Comparison of ENCODE assay signal across 26 cellular contexts in the genomic region with DNA sequence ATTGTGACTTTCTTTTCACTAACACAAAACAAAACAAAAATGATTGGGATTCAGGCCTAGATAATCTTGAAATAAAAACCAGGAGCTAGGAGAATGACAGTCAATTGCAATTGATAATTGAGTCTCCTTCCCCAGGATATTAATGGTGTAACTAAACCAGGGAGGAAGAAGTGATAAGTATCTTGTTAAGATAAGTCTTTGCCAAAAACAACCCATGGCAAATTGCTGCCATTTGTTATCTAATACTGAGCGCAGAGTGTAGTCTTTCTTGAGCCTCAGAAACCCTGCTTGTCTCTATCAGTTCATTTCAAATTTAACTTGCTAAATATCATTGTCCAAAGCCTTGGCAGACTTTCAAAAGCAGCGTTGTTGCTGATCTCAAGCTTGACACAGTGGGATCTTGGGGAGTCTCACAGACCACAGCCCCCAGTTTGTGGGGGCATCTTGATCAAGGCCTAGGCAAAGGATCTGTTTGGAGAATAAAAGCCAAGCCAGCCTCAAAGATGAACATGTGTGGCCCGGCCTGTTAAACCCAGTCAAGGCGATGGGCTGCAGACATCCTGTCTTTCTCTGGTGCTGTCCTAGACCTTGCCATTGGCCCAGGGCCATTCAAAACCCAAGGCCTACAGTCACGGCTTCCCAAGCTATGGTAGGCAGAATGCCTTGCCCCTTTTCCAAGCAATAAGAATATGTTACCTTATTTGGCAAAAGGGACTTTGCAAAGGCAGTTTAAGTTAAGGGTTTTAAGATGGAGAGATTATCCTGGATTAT.
DNase-seq lines count a peak whose midpoint lies in the region; ATAC-seq and TF ChIP-seq lines count a peak whose summit lies in the region.
"Had no signal": no experiment of that assay in that cellular context is flagged by ENCODE, and none has a peak within 500 bp of the region (broad histone marks: within the 10 kb centered on the region; RNA-seq: fewer than 3 reads in every experiment).

No MANE protein-coding gene starts in this region.

- no peak for DNase-seq in cardiac muscle cell (ENCODE audit: low read depth in 1 of 2, low spot score in 1 of 2)
- DNase-seq in left ventricle myocardium superior: no peak
- DNase-seq in WERI-Rb-1: peak; percentile 34
- peak; percentile 21 for DNase-seq in fibroblast of pulmonary artery (ENCODE audit: low read depth)
- peak in 1 of 2 donors; percentile 72 for DNase-seq in aorta
- no peak for DNase-seq in SKM-1 treated with dmso at 0.1 percent for 144 hours (lab: John Stamatoyannopoulos, UW; ENCODE audit: unreplicated experiment)
- DNase-seq in NCI-H2171 treated with DMSO at 0.1 percent for 48 hours (lab: John Stamatoyannopoulos, UW): no peak
- DNase-seq: activated CD4-positive, CD25-positive, alpha-beta regulatory T cell treated with anti-CD3 and anti-CD28 coated beads, Interleukin-2, amount 50 U/mL, for 72 hours; activated CD8-positive, alpha-beta T cell treated with anti-CD3 and anti-CD28 coated beads for 36 hours; activated naive CD4-positive, alpha-beta T cell treated with Interleukin-2 at 50 U/mL for 16 hours; activated T-cell treated with anti-CD3 and anti-CD28 coated beads, Interleukin-2, amount 50 U/mL, for 1 hour; Calu3; effector memory CD4-positive, alpha-beta T cell; esophagus squamous epithelium; GOT3; kidney glomerular epithelial cell; mesenchymal stem cell; NCI-H1417; NCI-H2081 treated with DMSO at 0.1 percent for 48 hours; NCI-H510A; stimulated activated CD4-positive, alpha-beta T cell treated with anti-CD3 and anti-CD28 coated beads, Interleukin-12 subunit alpha, Interleukin-12 subunit beta, amount 100 ng/mL, for 4 hours; stimulated activated naive CD8-positive, alpha-beta T cell treated with anti-CD3 and anti-CD28 coated beads, Interleukin-15, amount 100 ng/mL, for 72 hours; T1000; upper lobe of left lung had no signal

- ATAC-seq in left ventricle myocardium superior (no peak), aorta (ENCODE audit: low FRiP score) (peak; percentile 60), HG03457 (IDR thresholded peaks at IDR 0.05; ENCODE audit: unreplicated experiment) (no peak)
- ATAC-seq: activated CD8-positive, alpha-beta T cell treated with anti-CD3 and anti-CD28 coated beads for 36 hours; stimulated activated naive CD8-positive, alpha-beta T cell treated with anti-CD3 and anti-CD28 coated beads, Interleukin-15, amount 100 ng/mL, for 72 hours had no signal

- H3K36me3 ChIP-seq in cardiac muscle cell: no peaks in the 10 kb centered on the region
- H3K36me3 ChIP-seq in WERI-Rb-1: no peaks in the 10 kb centered on the region
- no peaks in the 10 kb centered on the region for H3K36me3 ChIP-seq in aorta (ENCODE audit: control insufficient read depth in 1 of 2, insufficient read depth in 2 of 2, low read length in 1 of 2)
- H3K36me3 ChIP-seq: esophagus squamous epithelium, upper lobe of left lung had no signal

- no peak overlapping the region for H3K4me3 ChIP-seq in cardiac muscle cell
- H3K4me3 ChIP-seq in WERI-Rb-1 (ENCODE audit: low read depth, low read length): no peak overlapping the region
- no peak overlapping the region for H3K4me3 ChIP-seq in fibroblast of pulmonary artery (replicated peaks; ENCODE audit: low read depth, low read length)
- H3K4me3 ChIP-seq in aorta (ENCODE audit: low read length in 2 of 2): no peak overlapping the region
- H3K4me3 ChIP-seq: BLaER1, esophagus squamous epithelium, upper lobe of left lung had no signal

- H3K27ac ChIP-seq in cardiac muscle cell: peak overlapping the region; percentile 78
- H3K27ac ChIP-seq in WERI-Rb-1: no peak overlapping the region
- H3K27ac ChIP-seq in aorta (ENCODE audit: low read depth in 1 of 2, low read length in 2 of 2): peak overlapping the region in 1 of 2 donors; percentile 58
- H3K27ac ChIP-seq: BLaER1, esophagus squamous epithelium, upper lobe of left lung had no signal

- no peaks in the 10 kb centered on the region for H3K9me3 ChIP-seq in cardiac muscle cell (ENCODE audit: low read depth)
- H3K9me3 ChIP-seq in WERI-Rb-1 (ENCODE audit: severe bottlenecking): peaks cover 17% of the 10 kb centered on the region
- no peaks in the 10 kb centered on the region for H3K9me3 ChIP-seq in aorta (ENCODE audit: control insufficient read depth, low read length)
- H3K9me3 ChIP-seq: BLaER1, esophagus squamous epithelium, upper lobe of left lung had no signal

- TF ChIP-seq CTCF in cardiac muscle cell (IDR thresholded peaks at IDR 0.05; ENCODE audit: low read depth, low read length) (no peak), WERI-Rb-1 (IDR thresholded peaks at IDR 0.05; ENCODE audit: low read depth, low read length) (no peak), fibroblast of pulmonary artery (IDR thresholded peaks at IDR 0.05; ENCODE audit: low read length, missing control alignments) (no peak)

- peaks cover 16% of the 10 kb centered on the region for H3K4me1 ChIP-seq in cardiac muscle cell (ENCODE audit: low read depth)
- H3K4me1 ChIP-seq in aorta (ENCODE audit: control insufficient read depth in 1 of 2, insufficient read depth in 2 of 2, low read length in 2 of 2): peaks cover 0 to 2% of the 10 kb centered on the region in 2 donors
- H3K4me1 ChIP-seq: esophagus squamous epithelium had no signal

- intact Hi-C loops in left ventricle myocardium superior (cut with micrococcal nuclease) (no loop called here), aorta (cut with DNase I) (loop anchor here in 1 of 2 donors (5.0 to 10.0 kb wide), 2 partner anchors 84 to 164 kb away; a partner anchor contains a TSS)

- H3K27me3 ChIP-seq in cardiac muscle cell: no peaks in the 10 kb centered on the region
- no peaks in the 10 kb centered on the region for H3K27me3 ChIP-seq in WERI-Rb-1 (ENCODE audit: insufficient read depth, low read depth, severe bottlenecking)
- H3K27me3 ChIP-seq in aorta (ENCODE audit: control insufficient read depth in 1 of 2, insufficient read depth in 2 of 2, low read length in 1 of 2): no peaks in the 10 kb centered on the region
- H3K27me3 ChIP-seq: BLaER1, esophagus squamous epithelium, upper lobe of left lung had no signal

- WGBS in aorta, 2 donors: 8 to 9% methylated on average over 5 of the region's 5 CpGs

Comparison
In these comparisons a context has a peak if more than half of its experiments do, and no peak if none do; other contexts are left out.
1. DNase-seq: peak in WERI-Rb-1 (single experiment) and fibroblast of pulmonary artery (single experiment); none in cardiac muscle cell (0 of 2), left ventricle myocardium superior (single experiment), SKM-1 treated with dmso at 0.1 percent for 144 hours (single experiment) and NCI-H2171 treated with DMSO at 0.1 percent for 48 hours (single experiment).